ENCODE assay signal across 6 cellular contexts in the genomic region with DNA sequence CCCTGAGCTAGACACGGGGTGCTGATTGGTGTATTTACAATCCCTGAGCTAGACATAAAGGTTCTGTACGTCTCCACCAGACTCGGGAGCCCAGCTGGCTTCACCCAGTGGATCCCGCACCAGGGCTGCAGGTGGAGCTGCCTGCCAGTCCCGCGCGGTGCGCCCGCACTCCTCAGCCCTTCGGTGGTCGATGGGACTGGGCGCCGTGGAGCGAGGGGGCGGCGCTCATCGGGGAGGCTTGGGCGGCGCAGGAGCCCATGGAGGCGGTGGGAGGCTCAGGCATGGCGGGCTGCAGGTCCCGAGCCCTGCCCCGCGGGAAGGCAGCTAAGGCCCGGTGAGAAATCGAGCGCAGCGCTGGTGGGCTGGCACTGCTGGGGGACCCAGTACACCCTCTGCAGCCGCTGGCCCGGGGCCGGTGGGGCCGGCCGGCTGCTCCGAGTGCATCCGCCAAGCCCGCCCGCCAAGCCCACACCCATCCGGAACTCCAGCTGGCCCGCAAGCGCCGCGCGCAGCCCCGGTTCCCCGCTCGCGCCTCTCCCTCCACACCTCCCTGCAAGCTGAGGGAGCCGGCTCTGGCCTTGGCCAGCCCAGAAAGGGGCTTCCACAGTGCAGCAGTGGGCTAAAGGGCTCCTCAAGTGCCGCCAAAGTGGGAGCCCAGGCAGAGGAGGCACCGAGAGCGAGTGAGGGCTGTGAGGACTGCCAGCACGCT. TPM values are rescaled to one million over a fixed set of nuclear protein-coding genes. Genes with fewer than 3 reads are reported as not detected.
"Had no signal": no experiment of that assay in that cellular context is flagged by ENCODE, and none has a peak within 500 bp of the region (broad histone marks: within the 10 kb centered on the region; RNA-seq: fewer than 3 reads in every experiment).

No MANE protein-coding gene starts in this region.

RNA-seq across cellular contexts. Expression of gene WDR38, which starts 14.5 kb away (rescaled TPM):
- total RNA-seq: H4, H7, HepG2, HFFc6, HT1080 had no signal
- polyA plus RNA-seq: HepG2, IgD-negative memory B cell had no signal
